21 cellular contexts compared by ENCODE assay signal in the genomic region with DNA sequence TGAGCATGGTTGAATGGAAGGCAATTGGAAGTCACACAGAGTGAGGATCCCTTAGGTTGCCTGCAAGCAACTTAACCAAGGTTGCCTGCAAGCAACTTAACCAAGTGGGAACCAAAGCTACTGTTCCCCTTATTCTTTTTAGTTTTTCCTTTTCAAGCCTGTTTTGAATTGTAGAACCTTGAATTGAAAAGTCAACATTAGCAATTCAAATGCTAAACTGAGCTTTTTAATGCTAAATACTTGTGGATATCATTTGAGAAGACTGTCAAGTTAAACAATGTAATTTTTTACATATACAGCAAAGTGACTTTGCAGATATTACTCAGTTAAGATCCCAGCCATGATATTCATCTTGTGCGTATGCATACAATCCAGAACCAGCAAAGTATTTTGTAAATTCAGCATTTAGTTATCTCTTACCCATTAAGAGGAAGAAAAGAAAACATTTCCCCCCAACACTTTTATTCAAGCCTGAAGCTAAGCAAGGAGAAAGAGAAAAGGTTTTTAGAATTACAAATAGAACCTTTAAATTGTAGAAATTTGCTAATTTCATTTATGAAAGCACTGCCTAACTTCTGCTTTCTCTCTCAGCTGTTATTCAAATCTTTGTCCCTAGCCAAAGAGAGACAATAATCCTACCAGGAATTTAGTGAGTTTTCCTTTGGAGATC.
"Had no signal": no experiment of that assay in that cellular context is flagged by ENCODE, and none has a peak within 500 bp of the region (broad histone marks: within the 10 kb centered on the region; RNA-seq: fewer than 3 reads in every experiment).

No MANE protein-coding gene starts in this region.

- H3K4me3 Mint-ChIP-seq: activated CD4-positive, alpha-beta memory T cell treated with anti-CD3 and anti-CD28 coated beads, Interleukin-2, amount 10 ng/mL, durations not matched to agents 7 days and 5 days; activated CD4-positive, alpha-beta T cell treated with anti-CD3 and anti-CD28 coated beads, Interleukin-2, amount 10 ng/mL, durations not matched to agents 24 days and 14 days; activated naive CD8-positive, alpha-beta T cell treated with anti-CD3 and anti-CD28 coated beads, Interleukin-2, amount 50 U/mL, for 24 hours; activated T-cell treated with anti-CD3 and anti-CD28 coated beads, Interleukin-2, amount 50 U/mL, for 72 hours; memory B cell; stimulated activated memory B cell treated with anti-CD40 and anti-IgM and Interleukin-4, amounts not matched to agents 10 μg/mL and 1 μg/mL and 100 μg/mL, for 72 hours had no signal

- H3K4me1 ChIP-seq: heart right ventricle, sigmoid colon, stomach, suprapubic skin, transverse colon, uterus had no signal

- H3K4me2 ChIP-seq: smooth muscle cell had no signal

- DNase-seq: activated CD4-positive, alpha-beta memory T cell treated with anti-CD3 and anti-CD28 coated beads, Interleukin-2, amount 10 ng/mL, durations not matched to agents 7 days and 5 days; activated CD4-positive, alpha-beta T cell treated with anti-CD3 and anti-CD28 coated beads, Interleukin-2, amount 10 ng/mL, durations not matched to agents 24 days and 14 days; activated effector memory CD4-positive, alpha-beta T cell treated with Interleukin-2 at 50 U/mL for 16 hours; activated naive CD4-positive, alpha-beta T cell treated with anti-CD3 and anti-CD28 coated beads, Interleukin-2, amount 50 U/mL, for 16 hours; activated naive CD8-positive, alpha-beta T cell treated with anti-CD3 and anti-CD28 coated beads, Interleukin-2, amount 50 U/mL, for 24 hours; activated T-cell treated with anti-CD3 and anti-CD28 coated beads, Interleukin-2, amount 50 U/mL, for 72 hours; anterior cingulate cortex; heart right ventricle; left colon; nucleus accumbens; sigmoid colon; stimulated activated CD4-positive, alpha-beta T cell treated with anti-CD3 and anti-CD28 coated beads, Interleukin-15, amount 100 ng/mL, for 24 hours; stomach; T-helper 2 cell; transverse colon; uterus had no signal

- H3K27ac Mint-ChIP-seq: activated CD4-positive, alpha-beta memory T cell treated with anti-CD3 and anti-CD28 coated beads, Interleukin-2, amount 10 ng/mL, durations not matched to agents 7 days and 5 days; activated CD4-positive, alpha-beta T cell treated with anti-CD3 and anti-CD28 coated beads, Interleukin-2, amount 10 ng/mL, durations not matched to agents 24 days and 14 days; activated naive CD8-positive, alpha-beta T cell treated with anti-CD3 and anti-CD28 coated beads, Interleukin-2, amount 50 U/mL, for 24 hours; activated T-cell treated with anti-CD3 and anti-CD28 coated beads, Interleukin-2, amount 50 U/mL, for 72 hours; memory B cell; stimulated activated memory B cell treated with anti-CD40 and anti-IgM and Interleukin-4, amounts not matched to agents 10 μg/mL and 1 μg/mL and 100 μg/mL, for 72 hours had no signal

- H3K27me3 ChIP-seq: heart right ventricle, sigmoid colon, stomach, suprapubic skin, transverse colon, uterus had no signal

- H3K36me3 Mint-ChIP-seq: memory B cell; stimulated activated memory B cell treated with anti-CD40 and anti-IgM and Interleukin-4, amounts not matched to agents 10 μg/mL and 1 μg/mL and 100 μg/mL, for 72 hours had no signal

- H3K36me3 ChIP-seq: heart right ventricle, sigmoid colon, stomach, suprapubic skin, transverse colon, uterus had no signal

- H3K9me3 Mint-ChIP-seq: activated CD4-positive, alpha-beta T cell treated with anti-CD3 and anti-CD28 coated beads, Interleukin-2, amount 10 ng/mL, durations not matched to agents 24 days and 14 days; stimulated activated memory B cell treated with anti-CD40 and anti-IgM and Interleukin-4, amounts not matched to agents 10 μg/mL and 1 μg/mL and 100 μg/mL, for 72 hours had no signal

- H3K27ac ChIP-seq: heart right ventricle, sigmoid colon, stomach, suprapubic skin, transverse colon, uterus had no signal

- H3K4me3 ChIP-seq: heart right ventricle, sigmoid colon, smooth muscle cell, stomach, suprapubic skin, transverse colon, uterus had no signal

- H3K4me1 Mint-ChIP-seq: activated CD4-positive, alpha-beta memory T cell treated with anti-CD3 and anti-CD28 coated beads, Interleukin-2, amount 10 ng/mL, durations not matched to agents 7 days and 5 days; activated CD4-positive, alpha-beta T cell treated with anti-CD3 and anti-CD28 coated beads, Interleukin-2, amount 10 ng/mL, durations not matched to agents 24 days and 14 days; activated naive CD8-positive, alpha-beta T cell treated with anti-CD3 and anti-CD28 coated beads, Interleukin-2, amount 50 U/mL, for 24 hours; memory B cell; stimulated activated memory B cell treated with anti-CD40 and anti-IgM and Interleukin-4, amounts not matched to agents 10 μg/mL and 1 μg/mL and 100 μg/mL, for 72 hours had no signal

- ATAC-seq: activated CD4-positive, CD25-positive, alpha-beta regulatory T cell treated with anti-CD3 and anti-CD28 coated beads, Interleukin-2, amount 50 U/mL, for 24 hours; activated naive CD8-positive, alpha-beta T cell treated with anti-CD3 and anti-CD28 coated beads, Interleukin-2, amount 50 U/mL, for 24 hours; activated T-cell treated with anti-CD3 and anti-CD28 coated beads, Interleukin-2, amount 50 U/mL, for 72 hours; heart right ventricle; left colon; stimulated activated memory B cell treated with anti-CD40 and anti-IgM and Interleukin-4, amounts not matched to agents 10 μg/mL and 1 μg/mL and 100 μg/mL, for 72 hours had no signal

- H3K27me3 Mint-ChIP-seq: activated CD4-positive, alpha-beta memory T cell treated with anti-CD3 and anti-CD28 coated beads, Interleukin-2, amount 10 ng/mL, durations not matched to agents 7 days and 5 days; activated CD4-positive, alpha-beta T cell treated with anti-CD3 and anti-CD28 coated beads, Interleukin-2, amount 10 ng/mL, durations not matched to agents 24 days and 14 days; activated naive CD8-positive, alpha-beta T cell treated with anti-CD3 and anti-CD28 coated beads, Interleukin-2, amount 50 U/mL, for 24 hours; memory B cell; stimulated activated memory B cell treated with anti-CD40 and anti-IgM and Interleukin-4, amounts not matched to agents 10 μg/mL and 1 μg/mL and 100 μg/mL, for 72 hours had no signal

- H3K9me3 ChIP-seq: sigmoid colon, suprapubic skin, transverse colon, uterus had no signal
